In genomic region chr10:21488246-21488953, GRCh38 we compare ENCODE assay signal across 22 cellular contexts. TPM values are rescaled to one million over a fixed set of nuclear protein-coding genes. Genes with fewer than 3 reads are reported as not detected.
DNase-seq lines count a peak whose midpoint lies in the region; TF ChIP-seq lines count a peak whose summit lies in the region.
"Had no signal": no experiment of that assay in that cellular context is flagged by ENCODE, and none has a peak within 500 bp of the region (broad histone marks: within the 10 kb centered on the region; RNA-seq: fewer than 3 reads in every experiment).

No MANE protein-coding gene starts in this region.

- no peaks in the 10 kb centered on the region for H3K79me2 ChIP-seq in Karpas-422 (ENCODE audit: low read length)

- H4K20me1 ChIP-seq in Karpas-422 (ENCODE audit: insufficient read depth, low read depth, low read length): no peaks in the 10 kb centered on the region

- peaks cover 4% of the 10 kb centered on the region; the same call in 1 of the 2 replicates for H3K4me1 ChIP-seq in Karpas-422 (ENCODE audit: low read length)
- H3K4me1 ChIP-seq in CD8-positive, alpha-beta memory T cell (ENCODE audit: insufficient read depth, low read length): no peaks in the 10 kb centered on the region
- H3K4me1 ChIP-seq: BE2C, body of pancreas, left ventricle myocardium inferior, pancreas, testis had no signal

- H3K27me3 ChIP-seq in Karpas-422 (ENCODE audit: low read length) (no peaks in the 10 kb centered on the region), WERI-Rb-1 (ENCODE audit: insufficient read depth, low read depth, severe bottlenecking) (no peaks in the 10 kb centered on the region)
- no peaks in the 10 kb centered on the region for H3K27me3 ChIP-seq in CD8-positive, alpha-beta memory T cell (ENCODE audit: insufficient read depth, low read length, poor library complexity, severe bottlenecking)
- H3K27me3 ChIP-seq: BE2C, body of pancreas, MG63, testis had no signal

- POLR2A ChIA-PET in CD8-positive, alpha-beta memory T cell (lab: Charles Lee): no interaction called here

- H3K9ac ChIP-seq in Karpas-422 (ENCODE audit: low read length): no peak overlapping the region

- H3K4me3 Mint-ChIP-seq in CD8-positive, alpha-beta memory T cell: no peak overlapping the region
- H3K4me3 Mint-ChIP-seq: activated B cell treated with CpG ODN at 0.5 μM for 24 hours; activated CD4-positive, alpha-beta memory T cell treated with anti-CD3 and anti-CD28 coated beads, Interleukin-2, amount 10 ng/mL, durations not matched to agents 7 days and 5 days; activated T-cell treated with anti-CD3 and anti-CD28 coated beads, Interleukin-2, amount 50 U/mL, for 4 hours had no signal

- H3K27me3 Mint-ChIP-seq in CD8-positive, alpha-beta memory T cell: peaks cover 7 to 57% of the 10 kb centered on the region in 2 donors

- no peaks in the 10 kb centered on the region for H3K36me3 Mint-ChIP-seq in CD8-positive, alpha-beta memory T cell

- H3K4me3 ChIP-seq in Karpas-422 (ENCODE audit: low read length) (no peak overlapping the region), WERI-Rb-1 (ENCODE audit: low read depth, low read length) (no peak overlapping the region)
- no peak overlapping the region for H3K4me3 ChIP-seq in CD8-positive, alpha-beta memory T cell (ENCODE audit: low read length)
- H3K4me3 ChIP-seq: body of pancreas, left ventricle myocardium inferior, MG63, pancreas, testis had no signal

- no peak for TF ChIP-seq CTCF in WERI-Rb-1 (IDR thresholded peaks at IDR 0.05; ENCODE audit: low read depth, low read length)

- H3K9me2 ChIP-seq in Karpas-422 (replicated peaks; ENCODE audit: insufficient read depth, low read length): no peaks in the 10 kb centered on the region

- H3K27ac Mint-ChIP-seq in CD8-positive, alpha-beta memory T cell: no peak overlapping the region
- H3K27ac Mint-ChIP-seq: activated B cell treated with CpG ODN at 0.5 μM for 24 hours; activated CD4-positive, alpha-beta memory T cell treated with anti-CD3 and anti-CD28 coated beads, Interleukin-2, amount 10 ng/mL, durations not matched to agents 7 days and 5 days had no signal

- H3K9me3 ChIP-seq in Karpas-422 (ENCODE audit: low read length) (no peaks in the 10 kb centered on the region), WERI-Rb-1 (ENCODE audit: severe bottlenecking) (no peaks in the 10 kb centered on the region)
- no peaks in the 10 kb centered on the region for H3K9me3 ChIP-seq in CD8-positive, alpha-beta memory T cell (ENCODE audit: low read length)
- H3K9me3 ChIP-seq: BE2C, body of pancreas, left ventricle myocardium inferior, MG63, pancreas, testis had no signal

- H2AFZ ChIP-seq in Karpas-422 (ENCODE audit: low read length): no peak overlapping the region

- no peaks in the 10 kb centered on the region for H3K9me3 Mint-ChIP-seq in CD8-positive, alpha-beta memory T cell
- H3K9me3 Mint-ChIP-seq: activated B cell treated with CpG ODN at 0.5 μM for 24 hours; activated CD4-positive, alpha-beta memory T cell treated with anti-CD3 and anti-CD28 coated beads, Interleukin-2, amount 10 ng/mL, durations not matched to agents 7 days and 5 days; activated T-cell treated with anti-CD3 and anti-CD28 coated beads, Interleukin-2, amount 50 U/mL, for 4 hours had no signal

- peak; percentile 22 for DNase-seq in Karpas-422
- peak; percentile 20 for DNase-seq in amniotic epithelial cell (ENCODE audit: low read depth)
- peak; percentile 47 for DNase-seq in kidney glomerular epithelial cell (lab: John Stamatoyannopoulos, UW)
- DNase-seq in renal cortical epithelial cell (ENCODE audit: low read depth): peak; percentile 83
- DNase-seq in WERI-Rb-1: no peak
- DNase-seq in stimulated activated CD8-positive, alpha-beta memory T cell treated with anti-CD3 and anti-CD28 coated beads, Interleukin-4, amount 100 ng/mL, for 48 hours: no peak
- DNase-seq in NCI-H510A (lab: John Stamatoyannopoulos, UW): no peak
- DNase-seq in CD8-positive, alpha-beta memory T cell: no peak
- DNase-seq: activated B cell treated with CpG ODN at 0.5 μM for 24 hours; activated CD4-positive, alpha-beta memory T cell treated with anti-CD3 and anti-CD28 coated beads, Interleukin-2, amount 10 ng/mL, durations not matched to agents 7 days and 5 days; activated naive CD4-positive, alpha-beta T cell treated with anti-CD3 and anti-CD28 coated beads, Interleukin-2, amount 50 U/mL, for 16 hours; activated T-cell treated with anti-CD3 and anti-CD28 coated beads, Interleukin-2, amount 50 U/mL, for 4 hours; BE2C; body of pancreas; dermis blood vessel endothelial cell; GF-D8; left ventricle myocardium inferior; MG63; NCI-H187; NCI-H524 treated with DMSO at 0.1 percent for 48 hours; pancreas; testis had no signal

- no peaks in the 10 kb centered on the region for H3K4me1 Mint-ChIP-seq in CD8-positive, alpha-beta memory T cell
- H3K4me1 Mint-ChIP-seq: activated B cell treated with CpG ODN at 0.5 μM for 24 hours; activated CD4-positive, alpha-beta memory T cell treated with anti-CD3 and anti-CD28 coated beads, Interleukin-2, amount 10 ng/mL, durations not matched to agents 7 days and 5 days had no signal

- H3K27ac ChIP-seq in Karpas-422 (ENCODE audit: low read length) (no peak overlapping the region), WERI-Rb-1 (no peak overlapping the region)
- no peak overlapping the region for H3K27ac ChIP-seq in CD8-positive, alpha-beta memory T cell (ENCODE audit: low read depth, low read length)
- H3K27ac ChIP-seq: body of pancreas, left ventricle myocardium inferior, pancreas, testis had no signal

- CTCF ChIA-PET in CD8-positive, alpha-beta memory T cell (lab: Charles Lee): no interaction called here

- H3K36me3 ChIP-seq in Karpas-422 (ENCODE audit: insufficient read depth, low read length): no peaks in the 10 kb centered on the region
- no peaks in the 10 kb centered on the region for H3K36me3 ChIP-seq in WERI-Rb-1
- no peaks in the 10 kb centered on the region for H3K36me3 ChIP-seq in CD8-positive, alpha-beta memory T cell (ENCODE audit: insufficient read depth, low read length)
- H3K36me3 ChIP-seq: BE2C, left ventricle myocardium inferior, MG63, pancreas had no signal

- no peak overlapping the region for H3K4me2 ChIP-seq in Karpas-422 (ENCODE audit: low read depth, low read length, poor library complexity, severe bottlenecking)

RNA-seq across cellular contexts. Expression of gene SKIDA1, which starts 37.1 kb away (rescaled TPM):
- total RNA-seq in Karpas-422 (2014; rRNA removed; shearing (Covaris generic); ENCODE audit: low replicate concordance): 0.22 and 1.5 TPM in 2 replicates
- 0.69 and 2.1 TPM in 2 replicates for total RNA-seq in renal cortical epithelial cell
- under 1 TPM; 0.24 to 0.35 TPM for total RNA-seq in CD8-positive, alpha-beta memory T cell
- 0.20 TPM for polyA plus RNA-seq in CD8-positive, alpha-beta memory T cell
- total RNA-seq: activated T-cell treated with anti-CD3 and anti-CD28 coated beads, Interleukin-2, amount 50 U/mL, for 4 hours had no signal

RNA-seq across cellular contexts. Expression of gene MLLT10, which starts 45.6 kb away (rescaled TPM):
- total RNA-seq in Karpas-422 (2014; rRNA removed; shearing (Covaris generic); ENCODE audit: low replicate concordance): 83.6 and 88.5 TPM in 2 replicates
- 26.7 and 42.7 TPM in 2 replicates for total RNA-seq in renal cortical epithelial cell
- 10 to 100 TPM; 35.6 to 37.2 TPM for total RNA-seq in CD8-positive, alpha-beta memory T cell
- polyA plus RNA-seq in CD8-positive, alpha-beta memory T cell: 7.4 TPM

Comparison
In these comparisons a context has a peak if more than half of its experiments do, and no peak if none do; other contexts are left out.
1. DNase-seq: peak in Karpas-422 (single experiment), amniotic epithelial cell (single experiment), kidney glomerular epithelial cell (single experiment) and renal cortical epithelial cell (single experiment); none in WERI-Rb-1 (single experiment), stimulated activated CD8-positive, alpha-beta memory T cell treated with anti-CD3 and anti-CD28 coated beads, Interleukin-4, amount 100 ng/mL, for 48 hours (single experiment), NCI-H510A (single experiment) and CD8-positive, alpha-beta memory T cell (0 of 5).